ENCODE assay signal across 21 cellular contexts in genomic region chr20:50387996-50388332, GRCh38.
DNase-seq lines count a peak whose midpoint lies in the region; ATAC-seq, FAIRE-seq and TF ChIP-seq lines count a peak whose summit lies in the region.
"Had no signal": no experiment of that assay in that cellular context is flagged by ENCODE, and none has a peak within 500 bp of the region (broad histone marks: within the 10 kb centered on the region; RNA-seq: fewer than 3 reads in every experiment).

No MANE protein-coding gene starts in this region.

- H3K4me3 Mint-ChIP-seq in CD4-positive, alpha-beta memory T cell = no peak overlapping the region
- H3K4me3 Mint-ChIP-seq in natural killer cell treated with Interleukin-12 subunit alpha and Interleukin-12 subunit beta and Interleukin-15 and Interleukin-18, amount 100 ng/mL, for 72 hours = peak overlapping the region; percentile 79
- no peak overlapping the region for H3K4me3 Mint-ChIP-seq in stimulated activated naive B cell treated with anti-CD40 and anti-IgM and Interleukin-4, amounts not matched to agents 10 μg/mL and 1 μg/mL and 100 μg/mL, for 72 hours
- H3K4me3 Mint-ChIP-seq: mesothelial cell of epicardium had no signal

- peak overlapping the region in 5 of 7 donors; percentile 43 to 92 (median 76) for H3K27ac Mint-ChIP-seq in CD4-positive, alpha-beta memory T cell
- peak overlapping the region; percentile 51 to 86 for H3K27ac Mint-ChIP-seq in natural killer cell treated with Interleukin-12 subunit alpha and Interleukin-12 subunit beta and Interleukin-15 and Interleukin-18, amount 100 ng/mL, for 72 hours
- no peak overlapping the region for H3K27ac Mint-ChIP-seq in stimulated activated naive B cell treated with anti-CD40 and anti-IgM and Interleukin-4, amounts not matched to agents 10 μg/mL and 1 μg/mL and 100 μg/mL, for 72 hours
- H3K27ac Mint-ChIP-seq: mesothelial cell of epicardium had no signal

- H3K9me3 ChIP-seq in CD4-positive, alpha-beta memory T cell (ENCODE audit: control insufficient read depth in 1 of 2, low read length in 2 of 2) = no peaks in the 10 kb centered on the region
- H3K9me3 ChIP-seq in K562 (replicated peaks; ENCODE audit: control insufficient read depth, insufficient read depth, low read depth, low read length) (no peaks in the 10 kb centered on the region), breast epithelium (no peaks in the 10 kb centered on the region)
- H3K9me3 ChIP-seq: colonic mucosa, sigmoid colon, testis had no signal

- ATAC-seq in K562 = no peak
- no peak for ATAC-seq in natural killer cell treated with Interleukin-12 subunit alpha and Interleukin-12 subunit beta and Interleukin-15 and Interleukin-18, amount 100 ng/mL, for 72 hours
- no peak for ATAC-seq in stimulated activated naive B cell treated with anti-CD40 and anti-IgM and Interleukin-4, amounts not matched to agents 10 μg/mL and 1 μg/mL and 100 μg/mL, for 72 hours (replicated peaks)

- CTCF ChIA-PET in CD4-positive, alpha-beta memory T cell (lab: Charles Lee; ENCODE audit: partially characterized antibody) = no interaction called here
- CTCF ChIA-PET in K562 (lab: Yijun Ruan, JAX; ENCODE audit: low intra/inter-chr PET ratio) = no interaction called here

- H4K20me1 ChIP-seq in K562 (replicated peaks; ENCODE audit: control insufficient read depth, insufficient read depth, low read length) = no peaks in the 10 kb centered on the region

- WGBS in K562 (ENCODE audit: insufficient coverage, low coverage, missing lambda C conversion rate) = 11% methylated on average over 6 of the region's 6 CpGs

- H3K27ac ChIP-seq in CD4-positive, alpha-beta memory T cell (ENCODE audit: low read depth, low read length) = no peak overlapping the region
- no peak overlapping the region for H3K27ac ChIP-seq in K562 (ENCODE audit: extremely low read depth, low read depth, low read length)
- H3K27ac ChIP-seq in breast epithelium = no peak overlapping the region
- H3K27ac ChIP-seq: colonic mucosa, epithelial cell of prostate, sigmoid colon, testis had no signal

- H3K36me3 Mint-ChIP-seq in CD4-positive, alpha-beta memory T cell = no peaks in the 10 kb centered on the region
- no peaks in the 10 kb centered on the region for H3K36me3 Mint-ChIP-seq in natural killer cell treated with Interleukin-12 subunit alpha and Interleukin-12 subunit beta and Interleukin-15 and Interleukin-18, amount 100 ng/mL, for 72 hours
- H3K36me3 Mint-ChIP-seq in stimulated activated naive B cell treated with anti-CD40 and anti-IgM and Interleukin-4, amounts not matched to agents 10 μg/mL and 1 μg/mL and 100 μg/mL, for 72 hours = peaks cover 0 to 5% of the 10 kb centered on the region in 2 donors
- H3K36me3 Mint-ChIP-seq: mesothelial cell of epicardium had no signal

- no peaks in the 10 kb centered on the region for H3K27me3 Mint-ChIP-seq in CD4-positive, alpha-beta memory T cell
- H3K27me3 Mint-ChIP-seq in natural killer cell treated with Interleukin-12 subunit alpha and Interleukin-12 subunit beta and Interleukin-15 and Interleukin-18, amount 100 ng/mL, for 72 hours = no peaks in the 10 kb centered on the region
- peaks cover 41 to 58% of the 10 kb centered on the region in 2 donors for H3K27me3 Mint-ChIP-seq in stimulated activated naive B cell treated with anti-CD40 and anti-IgM and Interleukin-4, amounts not matched to agents 10 μg/mL and 1 μg/mL and 100 μg/mL, for 72 hours

- FAIRE-seq in K562 (lab: Jason Lieb, UNC) = no peak
- FAIRE-seq: islet of Langerhans had no signal

- H3K27me3 ChIP-seq in CD4-positive, alpha-beta memory T cell (ENCODE audit: insufficient read depth, low read length) = no peaks in the 10 kb centered on the region
- H3K27me3 ChIP-seq in K562 (ENCODE audit: control insufficient read depth in 2 of 2, insufficient read depth in 2 of 2, low read length in 2 of 2) (no peaks in the 10 kb centered on the region), breast epithelium (no peaks in the 10 kb centered on the region)
- H3K27me3 ChIP-seq: colonic mucosa, sigmoid colon, testis had no signal

- peaks cover 36% of the 10 kb centered on the region for H3K4me1 ChIP-seq in CD4-positive, alpha-beta memory T cell (ENCODE audit: insufficient read depth, low read length)
- H3K4me1 ChIP-seq in K562 (replicated peaks in 1 of 2; ENCODE audit: control insufficient read depth in 2 of 2, insufficient read depth in 2 of 2, low read length in 2 of 2) = peaks cover 46 to 52% of the 10 kb centered on the region in 2 experiments
- H3K4me1 ChIP-seq in breast epithelium = no peaks in the 10 kb centered on the region
- H3K4me1 ChIP-seq: colonic mucosa had no signal

- H3K4me3 ChIP-seq in CD4-positive, alpha-beta memory T cell (ENCODE audit: low read length in 2 of 2) = no peak overlapping the region
- H3K4me3 ChIP-seq in K562 (no peak overlapping the region), breast epithelium (no peak overlapping the region)
- H3K4me3 ChIP-seq: colonic mucosa, sigmoid colon, testis had no signal

- no peak overlapping the region for H3K4me2 ChIP-seq in K562 (ENCODE audit: insufficient read depth, low read length)

- no peak for DNase-seq in CD4-positive, alpha-beta memory T cell
- DNase-seq in HT1080 (ENCODE audit: low read depth) = peak; percentile 88
- peak in 2 of 4 experiments; percentile 42 for DNase-seq in K562 (ENCODE audit: extremely low read depth in 1 of 4, low spot score in 3 of 4)
- no peak for DNase-seq in natural killer cell treated with Interleukin-12 subunit alpha and Interleukin-12 subunit beta and Interleukin-15 and Interleukin-18, amount 100 ng/mL, for 72 hours (ENCODE audit: low spot score)
- no peak for DNase-seq in breast epithelium (ENCODE audit: low spot score in 2 of 2)
- no peak for DNase-seq in pons (ENCODE audit: low spot score)
- DNase-seq in stimulated activated naive B cell treated with anti-CD40 and anti-IgM and Interleukin-4, amounts not matched to agents 10 μg/mL and 1 μg/mL and 100 μg/mL, for 72 hours = no peak
- DNase-seq: activated gamma-delta T cell; amygdala; colonic mucosa; EL; NCI-H1092 treated with DMSO at 0.1 percent for 48 hours; NCI-H2171; NCI-H774; sigmoid colon; stimulated activated CD4-positive, alpha-beta T cell treated with anti-CD3 and anti-CD28 coated beads, Interleukin-4, amount 100 ng/mL, for 24 hours; stimulated activated CD8-positive, alpha-beta memory T cell treated with anti-CD3 and anti-CD28 coated beads, Interleukin-4, amount 100 ng/mL, for 48 hours; testis had no signal

- peaks cover 25 to 57% (median 47%) of the 10 kb centered on the region in 4 donors for H3K4me1 Mint-ChIP-seq in CD4-positive, alpha-beta memory T cell
- peaks cover 74 to 79% of the 10 kb centered on the region in 2 donors for H3K4me1 Mint-ChIP-seq in natural killer cell treated with Interleukin-12 subunit alpha and Interleukin-12 subunit beta and Interleukin-15 and Interleukin-18, amount 100 ng/mL, for 72 hours (ENCODE audit: low read depth in 2 of 2)
- peaks cover 10 to 21% of the 10 kb centered on the region in 2 donors for H3K4me1 Mint-ChIP-seq in stimulated activated naive B cell treated with anti-CD40 and anti-IgM and Interleukin-4, amounts not matched to agents 10 μg/mL and 1 μg/mL and 100 μg/mL, for 72 hours

- BruUV-seq in K562 (replicated peaks; lab: Mats Ljungman, UMichigan) = no TSS peak

- no peaks in the 10 kb centered on the region for H3K36me3 ChIP-seq in CD4-positive, alpha-beta memory T cell (ENCODE audit: insufficient read depth, low read length)
- no peaks in the 10 kb centered on the region for H3K36me3 ChIP-seq in K562 (ENCODE audit: control insufficient read depth, insufficient read depth, low read length)
- H3K36me3 ChIP-seq in breast epithelium = no peaks in the 10 kb centered on the region
- H3K36me3 ChIP-seq: colonic mucosa, sigmoid colon had no signal

- POLR2A ChIA-PET in CD4-positive, alpha-beta memory T cell (lab: Charles Lee; ENCODE audit: partially characterized antibody) = interaction anchor here (0.6 kb wide), 1 partner anchor 93 kb away, joined by 3 read pairs; no protein-coding TSS in a partner anchor
- POLR2A ChIA-PET in K562 (lab: Yijun Ruan, JAX) = interaction anchor here (0.6 to 1.0 kb wide), 4 partner anchors 40 to 106 kb away, joined by 3 to 4 read pairs (median 3); no protein-coding TSS in a partner anchor

- TF ChIP-seq EP300 in K562 (IDR thresholded peaks at IDR 0.05; ENCODE audit: low read length) = no peak

- no peaks in the 10 kb centered on the region for H3K79me2 ChIP-seq in K562 (ENCODE audit: control insufficient read depth, insufficient read depth, low read length)

- no peak for TF ChIP-seq RAD21 in K562 (CRISPR knock-in tag; conservative IDR thresholded peaks at IDR 0.05 in 1 of 2, IDR thresholded peaks at IDR 0.05 in 1 of 2)

- no peaks in the 10 kb centered on the region for H3K9me1 ChIP-seq in K562 (ENCODE audit: control insufficient read depth, insufficient read depth, low read length)

- in situ Hi-C loops in K562 (cut with MboI) = no loop called here

- intact Hi-C loops in CD4-positive, alpha-beta memory T cell (cut with micrococcal nuclease) = loop anchor here (2.0 to 5.0 kb wide), 2 partner anchors 49 to 196 kb away; partner anchors contain the start of gene CEBPB
- intact Hi-C loops in K562 (cut with micrococcal nuclease) = no loop called here
- intact Hi-C loops in breast epithelium (cut with DNase I; ENCODE audit: low total_unique reads) = no loop called here

- H3K9ac ChIP-seq in K562 (ENCODE audit: insufficient read depth in 1 of 2, low read depth in 2 of 2, low read length in 2 of 2) = peak overlapping the region in 1 of 2 experiments; percentile 80; a peak in 2 of 4 replicates

- H3K9me3 Mint-ChIP-seq in CD4-positive, alpha-beta memory T cell = peaks cover 0 to 3% (median 0%) of the 10 kb centered on the region in 8 donors
- peaks cover 3% of the 10 kb centered on the region for H3K9me3 Mint-ChIP-seq in natural killer cell treated with Interleukin-12 subunit alpha and Interleukin-12 subunit beta and Interleukin-15 and Interleukin-18, amount 100 ng/mL, for 72 hours
- no peaks in the 10 kb centered on the region for H3K9me3 Mint-ChIP-seq in stimulated activated naive B cell treated with anti-CD40 and anti-IgM and Interleukin-4, amounts not matched to agents 10 μg/mL and 1 μg/mL and 100 μg/mL, for 72 hours
- H3K9me3 Mint-ChIP-seq: mesothelial cell of epicardium had no signal

- no peak for TF ChIP-seq CTCF in K562 (IDR thresholded peaks at IDR 0.05 in 2 of 3, conservative IDR thresholded peaks at IDR 0.05 in 1 of 3; ENCODE audit: insufficient read depth in 2 of 3, low read depth in 1 of 3, low read length in 3 of 3)
- TF ChIP-seq CTCF in breast epithelium (IDR thresholded peaks at IDR 0.05) = no peak

- H2AFZ ChIP-seq in K562 (ENCODE audit: low read depth, low read length) = peak overlapping the region; percentile 22; the same call in 1 of the 2 replicates

- TF ChIP-seq POLR2A in K562 (conservative IDR thresholded peaks at IDR 0.05) (no peak), breast epithelium (IDR thresholded peaks at IDR 0.05) (no peak)

TF ChIP-seq in K562, 482 proteins besides CTCF, POLR2A, EP300 and RAD21 (continues in another document):
- TF ChIP-seq ZNF766 (CRISPR knock-in tag; conservative IDR thresholded peaks at IDR 0.05) (no peak), CTBP1 (IDR thresholded peaks at IDR 0.05; ENCODE audit: borderline replicate concordance) (no peak), ZNF224 (CRISPR knock-in tag; IDR thresholded peaks at IDR 0.05) (no peak), OTX1 (CRISPR knock-in tag; IDR thresholded peaks at IDR 0.05) (no peak), RFX5 (IDR thresholded peaks at IDR 0.05; ENCODE audit: low read depth, low read length) (no peak), C11orf30 (IDR thresholded peaks at IDR 0.05; ENCODE audit: low read depth) (no peak)
